1 cellular context compared by ENCODE assay signal in genomic region chr5:177430972-177431316, GRCh38.
TF ChIP-seq lines count a peak whose summit lies in the region.

No MANE protein-coding gene starts in this region.

TF ChIP-seq in IMR-90, 13 proteins besides CTCF, POLR2A, EP300 and RAD21:
- TF ChIP-seq ELK1 (IDR thresholded peaks at IDR 0.05; ENCODE audit: borderline replicate concordance, low read depth, low read length) (no peak), CHD1 (IDR thresholded peaks at IDR 0.05; ENCODE audit: low read depth, low read length) (no peak)
